Comparison of ENCODE assay signal across 15 cellular contexts in genomic region chr1:116138277-116138792, GRCh38. TPM values are rescaled to one million over a fixed set of nuclear protein-coding genes. Genes with fewer than 3 reads are reported as not detected.
A peak's percentile ranks its signal among the peaks of the same experiment; 100 is the strongest.
DNase-seq lines count a peak whose midpoint lies in the region; ATAC-seq, FAIRE-seq and TF ChIP-seq lines count a peak whose summit lies in the region.
"Had no signal": no experiment of that assay in that cellular context is flagged by ENCODE, and none has a peak within 500 bp of the region (broad histone marks: within the 10 kb centered on the region; RNA-seq: fewer than 3 reads in every experiment).

No MANE protein-coding gene starts in this region.

- intact Hi-C loops in CD8-positive, alpha-beta T cell (cut with DNase I, micrococcal nuclease): loop anchor here (2.0 to 5.0 kb wide), 8 partner anchors 14 to 916 kb away; partner anchors contain the start of genes ATP1A1 (in 1 of the 2) and CD58 (in 1 of the 2)

- no peaks in the 10 kb centered on the region for H3K27me3 ChIP-seq in CD8-positive, alpha-beta T cell (ENCODE audit: insufficient read depth, low read length)
- H3K27me3 ChIP-seq in hepatocyte: no peaks in the 10 kb centered on the region
- H3K27me3 ChIP-seq: SJSA1, testis had no signal

- no peaks in the 10 kb centered on the region for H3K9me2 ChIP-seq in hepatocyte (replicated peaks; ENCODE audit: insufficient read depth)

- CTCF ChIA-PET in A549 (lab: Yijun Ruan, JAX): interaction anchor here (0.6 to 5.2 kb wide), 47 partner anchors 8 to 1365 kb away, joined by 3 to 209 read pairs (median 5); partner anchors contain the start of gene MAB21L3
- CTCF ChIA-PET in CD8-positive, alpha-beta T cell (lab: Charles Lee): interaction anchor here (0.6 to 17.7 kb wide), 52 partner anchors 9 to 458 kb away, joined by 3 to 618 read pairs (median 7); no protein-coding TSS in a partner anchor

- POLR2A ChIA-PET in A549 (lab: Yijun Ruan, JAX): interaction anchor here (0.7 to 1.3 kb wide), 3 partner anchors 280 to 361 kb away, joined by 3 to 4 read pairs (median 3); no protein-coding TSS in a partner anchor
- POLR2A ChIA-PET in CD8-positive, alpha-beta T cell (lab: Charles Lee): interaction anchor here (0.6 to 2.5 kb wide), 7 partner anchors 13 to 361 kb away, joined by 3 to 26 read pairs (median 4); no protein-coding TSS in a partner anchor

- H4K20me1 ChIP-seq in hepatocyte (ENCODE audit: insufficient read depth, poor library complexity, severe bottlenecking): no peaks in the 10 kb centered on the region

- H3K27ac Mint-ChIP-seq in CD8-positive, alpha-beta T cell: peak overlapping the region; percentile 50

- no peaks in the 10 kb centered on the region for H3K9me3 ChIP-seq in A549
- no peaks in the 10 kb centered on the region for H3K9me3 ChIP-seq in CD8-positive, alpha-beta T cell (ENCODE audit: low read length)
- peaks cover 3% of the 10 kb centered on the region for H3K9me3 ChIP-seq in SK-N-MC (ENCODE audit: low read depth, low read length)
- no peaks in the 10 kb centered on the region for H3K9me3 ChIP-seq in hepatocyte (ENCODE audit: low read depth)
- H3K9me3 ChIP-seq: HAP-1, prostate gland, SJSA1, testis had no signal

- H3K4me2 ChIP-seq in A549 (peak overlapping the region; percentile 66), hepatocyte (no peak overlapping the region)

- H3K36me3 Mint-ChIP-seq in CD8-positive, alpha-beta T cell: no peaks in the 10 kb centered on the region
- H3K36me3 Mint-ChIP-seq: activated naive CD8-positive, alpha-beta T cell treated with anti-CD3 and anti-CD28 coated beads, Interleukin-2, amount 10 ng/mL, durations not matched to agents 7 days and 5 days had no signal

- H3K27ac ChIP-seq in A549: peak overlapping the region; percentile 52 to 77; a peak in 4 of 6 replicates
- H3K27ac ChIP-seq in CD8-positive, alpha-beta T cell (ENCODE audit: low read depth, low read length): no peak overlapping the region
- H3K27ac ChIP-seq in SK-N-MC: peak overlapping the region; percentile 85
- H3K27ac ChIP-seq in hepatocyte: no peak overlapping the region
- H3K27ac ChIP-seq: prostate gland, SJSA1, testis had no signal

- no peak for TF ChIP-seq EP300 in A549 (IDR thresholded peaks at IDR 0.05)

- H3K9ac ChIP-seq in SK-N-MC (ENCODE audit: insufficient read length): no peak overlapping the region

- TF ChIP-seq POLR2A in A549 (IDR thresholded peaks at IDR 0.05; ENCODE audit: low read length): no peak

- no peak for ATAC-seq in A549
- ATAC-seq in CD8-positive, alpha-beta T cell: no peak
- ATAC-seq in GM21723 (IDR thresholded peaks at IDR 0.05; ENCODE audit: unreplicated experiment): no peak

- TF ChIP-seq CTCF in A549 (IDR thresholded peaks at IDR 0.05) (no peak), hepatocyte (IDR thresholded peaks at IDR 0.05; ENCODE audit: poor library complexity) (no peak)
- no peak for TF ChIP-seq CTCF in CD8-positive, alpha-beta T cell (IDR thresholded peaks at IDR 0.05)

- H3K79me2 ChIP-seq in hepatocyte: no peaks in the 10 kb centered on the region

- H3K4me1 Mint-ChIP-seq in CD8-positive, alpha-beta T cell (ENCODE audit: low read depth): peaks cover 7% of the 10 kb centered on the region

- WGBS in A549 (ENCODE audit: missing lambda C conversion rate): 89% methylated on average over 8 of the region's 8 CpGs
- 98% methylated on average over 8 of the region's 8 CpGs for WGBS in hepatocyte (ENCODE audit: low lambda C conversion rate, missing lambda C conversion rate)

- H2AFZ ChIP-seq in hepatocyte: peak overlapping the region; percentile 65

- H3K4me3 ChIP-seq in A549 (no peak overlapping the region), SK-N-MC (no peak overlapping the region), hepatocyte (no peak overlapping the region)
- H3K4me3 ChIP-seq in CD8-positive, alpha-beta T cell (ENCODE audit: low read depth, low read length): no peak overlapping the region
- H3K4me3 ChIP-seq: HAP-1, prostate gland, SJSA1, testis had no signal

- no peaks in the 10 kb centered on the region for H3K36me3 ChIP-seq in CD8-positive, alpha-beta T cell (ENCODE audit: insufficient read depth, low read length)
- H3K36me3 ChIP-seq in SK-N-MC (ENCODE audit: insufficient read depth, low read length) (peaks cover 15% of the 10 kb centered on the region), hepatocyte (replicated peaks; ENCODE audit: insufficient read depth, low read depth) (no peaks in the 10 kb centered on the region)
- H3K36me3 ChIP-seq: HAP-1, prostate gland, SJSA1 had no signal

- no peak overlapping the region for H3K4me3 Mint-ChIP-seq in CD8-positive, alpha-beta T cell

- no peaks in the 10 kb centered on the region for H3K4me1 ChIP-seq in A549
- H3K4me1 ChIP-seq in CD8-positive, alpha-beta T cell (ENCODE audit: insufficient read depth, low read length): no peaks in the 10 kb centered on the region
- H3K4me1 ChIP-seq in hepatocyte (ENCODE audit: insufficient read depth): no peaks in the 10 kb centered on the region
- H3K4me1 ChIP-seq: HAP-1, prostate gland, testis had no signal

- no peaks in the 10 kb centered on the region for H3K9me3 Mint-ChIP-seq in CD8-positive, alpha-beta T cell
- H3K9me3 Mint-ChIP-seq: activated naive CD8-positive, alpha-beta T cell treated with anti-CD3 and anti-CD28 coated beads, Interleukin-2, amount 10 ng/mL, durations not matched to agents 7 days and 5 days had no signal

- TF ChIP-seq RAD21 in A549 (conservative IDR thresholded peaks at IDR 0.05 in 1 of 2, IDR thresholded peaks at IDR 0.05 in 1 of 2): no peak

- peaks cover 2% of the 10 kb centered on the region for H3K27me3 Mint-ChIP-seq in CD8-positive, alpha-beta T cell (ENCODE audit: low read depth)

- no peak for DNase-seq in A549 (ENCODE audit: low read depth in 1 of 2, low spot score in 1 of 2)
- no peak for DNase-seq in CD8-positive, alpha-beta T cell
- DNase-seq in SK-N-MC (ENCODE audit: low read depth, low spot score): no peak
- DNase-seq in hepatocyte (ENCODE audit: low spot score): no peak
- no peak for DNase-seq in NCI-H510A treated with DMSO at 0.1 percent for 48 hours (lab: John Stamatoyannopoulos, UW)
- no peak for DNase-seq in SIG-M5 (lab: John Stamatoyannopoulos, UW)
- DNase-seq in stimulated activated CD4-positive, alpha-beta T cell treated with anti-CD3 and anti-CD28 coated beads, Interleukin-2, amount 100 ng/mL, for 48 hours: no peak

- FAIRE-seq in A549 (lab: Jason Lieb, UNC): no peak

TF ChIP-seq in A549, 52 proteins besides CTCF, POLR2A, EP300 and RAD21:
- TF ChIP-seq ZSCAN20 (CRISPR knock-in tag; IDR thresholded peaks at IDR 0.05): no peak
- TF ChIP-seq KDM5A (IDR thresholded peaks at IDR 0.05): no peak
- no peak for TF ChIP-seq HOXB5 (CRISPR knock-in tag; IDR thresholded peaks at IDR 0.05)
- TF ChIP-seq MAFK (IDR thresholded peaks at IDR 0.05; ENCODE audit: partially characterized antibody): peak; percentile 41
- TF ChIP-seq RARB (CRISPR knock-in tag; IDR thresholded peaks at IDR 0.05): no peak
- TF ChIP-seq, protein P1, sequence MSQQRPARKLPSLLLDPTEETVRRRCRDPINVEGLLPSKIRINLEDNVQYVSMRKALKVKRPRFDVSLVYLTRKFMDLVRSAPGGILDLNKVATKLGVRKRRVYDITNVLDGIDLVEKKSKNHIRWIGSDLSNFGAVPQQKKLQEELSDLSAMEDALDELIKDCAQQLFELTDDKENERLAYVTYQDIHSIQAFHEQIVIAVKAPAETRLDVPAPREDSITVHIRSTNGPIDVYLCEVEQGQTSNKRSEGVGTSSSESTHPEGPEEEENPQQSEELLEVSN (IDR thresholded peaks at IDR 0.05; ENCODE audit: borderline replicate concordance, low read depth): no peak
- TF ChIP-seq MAZ (IDR thresholded peaks at IDR 0.05; ENCODE audit: borderline replicate concordance, low read depth, low read length): no peak

RNA-seq across cellular contexts. Expression of gene MAB21L3, which starts 27.1 kb away (rescaled TPM):
- polyA plus RNA-seq in A549 (2011; rRNA removed) (0.09 and 0.30 TPM in 2 replicates), A549 (2017; fragmentation: RNase III; extraction: RNeasy Plus Mini Kit Qiagen cat#74134 plus additional on column Dnase treatment) (0.03 TPM in 2 of 3 replicates, not detected in the other), hepatocyte (0.54 and 0.74 TPM in 2 replicates)
- polyA plus RNA-seq in A549 (2012; cell fraction: cytosol; rRNA removed): 0.01 TPM in 1 of 2 replicates, not detected in the other
- polyA plus RNA-seq in A549 (2012; cell fraction: nucleus; rRNA removed): 0.04 TPM in 1 of 2 replicates, not detected in the other
- polyA minus RNA-seq in A549 (2011; rRNA and poly(A)+ RNA removed): 0.21 TPM in 1 of 2 replicates, not detected in the other
- not detected for total RNA-seq in CD8-positive, alpha-beta T cell
- 0.24 and 0.47 TPM in 2 replicates for total RNA-seq in hepatocyte
- total RNA-seq: activated naive CD8-positive, alpha-beta T cell treated with anti-CD3 and anti-CD28 coated beads, Interleukin-2, amount 10 ng/mL, durations not matched to agents 7 days and 5 days; endothelial cell of umbilical vein; glomerular endothelial cell; SJSA1 had no signal
- polyA plus RNA-seq: endothelial cell of umbilical vein had no signal

Comparison
In these comparisons a context has a peak if more than half of its experiments do, and no peak if none do; other contexts are left out.
1. H3K27ac ChIP-seq: peak in A549 (2 of 2) and SK-N-MC (single experiment); none in CD8-positive, alpha-beta T cell (single experiment) and hepatocyte (single experiment).